In the genomic region with DNA sequence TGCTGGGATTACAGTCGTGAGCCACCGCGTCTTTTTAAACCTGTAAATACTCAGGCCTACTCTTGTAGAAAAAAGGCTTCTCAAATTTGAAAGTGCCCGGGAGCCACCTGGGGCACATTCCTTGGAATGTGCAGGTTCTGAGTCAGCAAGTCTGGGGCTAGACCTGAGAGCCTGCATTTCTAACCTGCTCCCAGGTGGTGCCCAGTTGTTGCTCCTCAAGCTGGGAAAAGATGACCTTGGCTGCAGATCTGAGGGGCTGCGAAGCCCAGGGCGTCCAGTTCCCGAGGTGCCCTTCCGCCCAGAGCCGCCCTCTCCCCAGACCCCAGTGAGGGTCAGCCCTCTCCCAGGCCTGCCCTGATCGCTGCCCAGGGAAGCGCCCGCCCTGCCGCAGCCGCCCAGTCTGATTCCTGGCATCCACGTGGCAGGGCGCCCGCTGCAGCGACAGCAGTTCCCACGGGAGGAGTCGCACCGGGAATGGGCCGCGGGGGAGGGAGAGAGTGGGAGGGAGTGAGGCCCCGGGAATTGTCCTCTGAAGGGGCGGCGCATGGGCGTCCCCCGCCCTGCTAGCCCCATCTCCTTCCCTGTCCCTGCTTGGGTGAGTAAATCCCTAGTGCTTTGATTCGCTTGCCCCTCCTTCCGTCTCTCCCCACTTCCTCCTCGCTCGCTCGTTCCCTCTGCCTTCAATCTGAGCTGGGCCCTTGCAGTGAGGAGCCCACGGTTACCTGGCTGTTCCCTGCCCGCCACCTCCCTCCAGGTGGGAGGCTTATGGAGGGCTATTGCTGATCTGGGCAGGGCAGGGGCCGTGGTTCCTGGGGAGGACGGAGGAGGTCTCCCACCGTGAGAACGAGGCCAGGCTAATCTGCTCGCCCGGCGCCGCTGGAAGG, we compare ENCODE assay signal across 8 cellular contexts. TPM values are rescaled to one million over a fixed set of nuclear protein-coding genes. Genes with fewer than 3 reads are reported as not detected.
DNase-seq lines count a peak whose midpoint lies in the region; ATAC-seq and TF ChIP-seq lines count a peak whose summit lies in the region.

No MANE protein-coding gene starts in this region.

- no peaks in the 10 kb centered on the region for H3K36me3 ChIP-seq in BJ (ENCODE audit: control insufficient read depth, insufficient read depth, low read length)
- no peaks in the 10 kb centered on the region for H3K36me3 ChIP-seq in mesendoderm (ENCODE audit: control insufficient read depth, insufficient read depth, low read length)

- H2AK5ac ChIP-seq in mesendoderm (ENCODE audit: low read length): no peak overlapping the region

- peak overlapping the region; percentile 54 for H3K23ac ChIP-seq in mesendoderm (ENCODE audit: low read length)

- no peak for TF ChIP-seq CTCF in BJ (IDR thresholded peaks at IDR 0.05; ENCODE audit: insufficient read depth, low read depth, low read length)

- H3K4me1 ChIP-seq in mesendoderm (ENCODE audit: control insufficient read depth, low read depth, low read length): peaks cover 7% of the 10 kb centered on the region

- POLR2A ChIA-PET in BJ (lab: Charles Lee): no interaction called here

- peak; percentile 51 for DNase-seq in BJ (ENCODE audit: low read depth)
- DNase-seq in NCI-H2227 treated with DMSO at 0.1 percent for 48 hours (lab: John Stamatoyannopoulos, UW): peak; percentile 72
- DNase-seq in epidermal melanocyte (ENCODE audit: insufficient read length, low spot score): peak; percentile 55
- DNase-seq in mesendoderm: peak; percentile 94
- DNase-seq in stimulated activated CD4-positive, alpha-beta T cell treated with anti-CD3 and anti-CD28 coated beads, Interleukin-4, amount 100 ng/mL, for 24 hours: no peak
- no peak for DNase-seq in GM19240 (ENCODE audit: insufficient read length, low spot score)
- no peak for DNase-seq in dedifferentiated amniotic fluid mesenchymal stem cell (ENCODE audit: extremely low spot score)

- H3K18ac ChIP-seq in mesendoderm (ENCODE audit: low read length): peak overlapping the region; percentile 60

- H4K5ac ChIP-seq in mesendoderm (ENCODE audit: low read length): no peak overlapping the region

- H3K9ac ChIP-seq in mesendoderm (ENCODE audit: low read length): peak overlapping the region; percentile 74

- no peak overlapping the region for H2BK15ac ChIP-seq in mesendoderm (replicated peaks; ENCODE audit: low read depth)

- H3K79me1 ChIP-seq in mesendoderm (ENCODE audit: low read length): no peaks in the 10 kb centered on the region

- peak overlapping the region; percentile 61 for H3K27ac ChIP-seq in mesendoderm (ENCODE audit: low read depth, low read length)

- peak overlapping the region; percentile 16 for H2BK5ac ChIP-seq in mesendoderm (ENCODE audit: low read length)

- ATAC-seq in HG03196 (IDR thresholded peaks at IDR 0.05; ENCODE audit: unreplicated experiment): no peak

- CTCF ChIA-PET in BJ (lab: Yijun Ruan, JAX): interaction anchor here (0.6 to 31.7 kb wide), 5 partner anchors 12 to 585 kb away, joined by 3 to 551 read pairs (median 3); no protein-coding TSS in a partner anchor

- peak overlapping the region; percentile 71 for H3K56ac ChIP-seq in mesendoderm (ENCODE audit: low read length)

- peak overlapping the region; percentile 1 for H4K8ac ChIP-seq in mesendoderm (ENCODE audit: low read depth, low read length)

- no peaks in the 10 kb centered on the region for H3K79me2 ChIP-seq in mesendoderm (ENCODE audit: control insufficient read depth, insufficient read depth, low read length)

- H3K4ac ChIP-seq in mesendoderm (ENCODE audit: low read depth, low read length): peak overlapping the region; percentile 57

- peak overlapping the region; percentile 80 for H3K4me2 ChIP-seq in mesendoderm (ENCODE audit: low read length)

- H3K27me3 ChIP-seq in BJ (ENCODE audit: control insufficient read depth, insufficient read depth, low read length) (no peaks in the 10 kb centered on the region), mesendoderm (ENCODE audit: insufficient read depth, low read length, poor library complexity) (no peaks in the 10 kb centered on the region)

- no CpG with 5 or more reads among the region's 43 CpGs for WGBS in mesendoderm (ENCODE audit: extremely low coverage, insufficient coverage, low lambda C conversion rate)

- no peak overlapping the region for H2BK120ac ChIP-seq in mesendoderm (ENCODE audit: low read depth, low read length)

- H3K4me3 ChIP-seq in BJ (ENCODE audit: low read depth, low read length) (peak overlapping the region; percentile 27), mesendoderm (ENCODE audit: low read length) (no peak overlapping the region)

RNA-seq across cellular contexts. Expression of a gene that starts 18.8 kb away (rescaled TPM):
- polyA plus RNA-seq in BJ (2011; rRNA removed): 1.7 and 3.9 TPM in 2 replicates
- 4.0 and 4.2 TPM in 2 replicates for polyA minus RNA-seq in BJ (2011; rRNA and poly(A)+ RNA removed)
- polyA plus RNA-seq in mesendoderm (2013, experiment 1 of 2): 26.2 TPM
- 28.4 TPM for polyA plus RNA-seq in mesendoderm (2013, experiment 2 of 2)

RNA-seq across cellular contexts. Expression of a gene that starts 38.0 kb away (rescaled TPM):
- 68.9 and 75.4 TPM in 2 replicates for polyA plus RNA-seq in BJ (2011; rRNA removed)
- polyA minus RNA-seq in BJ (2011; rRNA and poly(A)+ RNA removed): 20.7 and 33.8 TPM in 2 replicates
- 20.9 TPM for polyA plus RNA-seq in mesendoderm (2013, experiment 1 of 2)
- polyA plus RNA-seq in mesendoderm (2013, experiment 2 of 2): 21.5 TPM

Comparison
In these comparisons a context has a peak if more than half of its experiments do, and no peak if none do; other contexts are left out.
1. DNase-seq: peak in BJ (single experiment), NCI-H2227 treated with DMSO at 0.1 percent for 48 hours (single experiment), epidermal melanocyte (single experiment) and mesendoderm (single experiment); none in stimulated activated CD4-positive, alpha-beta T cell treated with anti-CD3 and anti-CD28 coated beads, Interleukin-4, amount 100 ng/mL, for 24 hours (single experiment), GM19240 (single experiment) and dedifferentiated amniotic fluid mesenchymal stem cell (single experiment).